Comparison of ENCODE assay signal across 8 cellular contexts in the genomic region with DNA sequence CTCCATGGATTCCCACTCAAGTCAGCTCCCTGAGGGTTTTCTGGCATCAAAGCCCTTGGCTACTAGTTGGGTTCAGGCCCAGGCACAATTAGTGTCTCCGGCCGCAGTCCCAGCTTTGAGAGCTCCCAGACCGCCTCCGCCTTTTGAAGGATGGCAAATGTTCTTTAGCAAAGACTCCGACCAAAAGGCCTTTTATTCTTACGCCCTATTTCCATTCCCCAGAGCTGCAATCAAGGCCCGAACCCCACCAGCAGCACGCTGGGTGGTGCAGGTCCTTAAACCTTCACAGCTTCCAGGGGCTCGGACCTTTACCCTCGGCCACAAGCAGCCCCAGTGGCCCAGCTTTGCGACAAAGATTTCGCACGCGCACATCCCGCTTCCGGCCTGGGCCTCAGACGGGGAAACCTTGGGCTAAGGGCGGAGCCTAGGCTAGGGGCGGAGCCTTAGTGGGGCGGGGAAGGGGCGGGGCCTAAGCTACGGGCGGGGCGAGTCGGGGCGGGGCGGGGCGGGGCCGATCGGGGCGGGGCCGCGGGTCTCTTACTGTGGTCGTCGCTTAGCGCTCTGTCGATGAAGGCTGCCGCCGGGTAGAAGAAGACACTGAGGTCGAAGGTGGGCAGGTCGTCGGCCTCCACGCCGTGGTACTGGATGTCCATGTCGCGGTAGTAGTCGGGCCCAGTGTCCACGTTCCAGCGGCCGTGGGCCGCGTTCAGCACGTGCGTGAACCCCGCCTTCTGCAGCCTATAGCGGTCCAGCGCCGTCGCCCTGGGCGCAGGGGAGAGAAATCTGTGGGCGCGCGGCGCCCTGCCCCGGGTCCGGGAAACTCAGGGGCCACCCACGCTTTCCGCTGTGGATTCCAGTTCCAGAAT.
DNase-seq lines count a peak whose midpoint lies in the region; TF ChIP-seq lines count a peak whose summit lies in the region.

No MANE protein-coding gene starts in this region.

- peaks cover 3% of the 10 kb centered on the region for H3K27me3 Mint-ChIP-seq in IgD-negative memory B cell

- H3K27me3 ChIP-seq in adrenal gland: no peaks in the 10 kb centered on the region

- TF ChIP-seq CTCF in adrenal gland (IDR thresholded peaks at IDR 0.05): no peak

- 40 to 56% (median 49%) methylated on average over 27 to 68 of the region's 68 CpGs for WGBS in adrenal gland, 4 donors

- H3K9me3 Mint-ChIP-seq in IgD-negative memory B cell: no peaks in the 10 kb centered on the region

- intact Hi-C loops in adrenal gland (cut with DNase I): no loop called here

- H3K4me1 ChIP-seq in adrenal gland (replicated peaks in 1 of 2): peaks cover 3 to 4% of the 10 kb centered on the region in 2 donors

- peak; percentile 41 for DNase-seq in activated T-cell treated with anti-CD3 and anti-CD28 coated beads for 48 hours (ENCODE audit: low read depth)
- DNase-seq in iPS-NIHi7 (ENCODE audit: extremely low spot score): peak; percentile 97
- DNase-seq in stimulated activated CD8-positive, alpha-beta memory T cell treated with anti-CD3 and anti-CD28 coated beads, Interleukin-7, amount 100 ng/mL, for 1 hour (ENCODE audit: low read depth in 2 of 2): peak; percentile 4 to 13
- DNase-seq in HK-2 (ENCODE audit: unreplicated experiment): no peak
- DNase-seq in NOMO-1 treated with dmso at 0.1 percent for 144 hours (lab: John Stamatoyannopoulos, UW; ENCODE audit: unreplicated experiment): no peak
- no peak for DNase-seq in adrenal gland
- no peak for DNase-seq in middle frontal gyrus (ENCODE audit: extremely low spot score, low spot score)

- H3K36me3 ChIP-seq in adrenal gland (replicated peaks in 1 of 2): no peaks in the 10 kb centered on the region

- no peak overlapping the region for H3K27ac ChIP-seq in adrenal gland

- no peaks in the 10 kb centered on the region for H3K9me3 ChIP-seq in adrenal gland (replicated peaks in 1 of 3)

- H3K4me1 Mint-ChIP-seq in IgD-negative memory B cell: peaks cover 0 to 8% (median 5%) of the 10 kb centered on the region in 3 donors

- H3K27ac Mint-ChIP-seq in IgD-negative memory B cell: no peak overlapping the region

- no peak for TF ChIP-seq POLR2A in adrenal gland (IDR thresholded peaks at IDR 0.05)

- peaks cover 3% of the 10 kb centered on the region for H3K36me3 Mint-ChIP-seq in IgD-negative memory B cell

- H3K4me3 Mint-ChIP-seq in IgD-negative memory B cell: peak overlapping the region; percentile 21 to 88 (median 75)

- peak overlapping the region in 1 of 4 donors; percentile 19 for H3K4me3 ChIP-seq in adrenal gland

Comparison
In these comparisons a context has a peak if more than half of its experiments do, and no peak if none do; other contexts are left out.
1. DNase-seq: peak in activated T-cell treated with anti-CD3 and anti-CD28 coated beads for 48 hours (single experiment), iPS-NIHi7 (single experiment) and stimulated activated CD8-positive, alpha-beta memory T cell treated with anti-CD3 and anti-CD28 coated beads, Interleukin-7, amount 100 ng/mL, for 1 hour (2 of 2); none in HK-2 (single experiment), NOMO-1 treated with dmso at 0.1 percent for 144 hours (single experiment), adrenal gland (0 of 7) and middle frontal gyrus (single experiment).